2 cellular contexts compared by ENCODE assay signal in genomic region chr14:39141623-39142022, GRCh38.
TF ChIP-seq lines count a peak whose summit lies in the region.

No MANE protein-coding gene starts in this region.

TF ChIP-seq in K562, 482 proteins besides CTCF, POLR2A, EP300 and RAD21:
- TF ChIP-seq ZBTB7A (IDR thresholded peaks at IDR 0.05; ENCODE audit: borderline replicate concordance, control insufficient read depth, low read depth, low read length) (0 out of 2 replicates have a peak, but pooled peaks have one; percentile 16), ZFP36 (IDR thresholded peaks at IDR 0.05; ENCODE audit: low read depth, low read length, partially characterized antibody) (peak; percentile 82)

TF ChIP-seq in HepG2, 621 proteins besides CTCF, POLR2A, EP300 and RAD21:
- 0 out of 2 replicates have a peak, but pooled peaks have one; percentile 29 for TF ChIP-seq PAF1 (CRISPR knock-in tag; IDR thresholded peaks at IDR 0.05)
- TF ChIP-seq, protein P1, sequence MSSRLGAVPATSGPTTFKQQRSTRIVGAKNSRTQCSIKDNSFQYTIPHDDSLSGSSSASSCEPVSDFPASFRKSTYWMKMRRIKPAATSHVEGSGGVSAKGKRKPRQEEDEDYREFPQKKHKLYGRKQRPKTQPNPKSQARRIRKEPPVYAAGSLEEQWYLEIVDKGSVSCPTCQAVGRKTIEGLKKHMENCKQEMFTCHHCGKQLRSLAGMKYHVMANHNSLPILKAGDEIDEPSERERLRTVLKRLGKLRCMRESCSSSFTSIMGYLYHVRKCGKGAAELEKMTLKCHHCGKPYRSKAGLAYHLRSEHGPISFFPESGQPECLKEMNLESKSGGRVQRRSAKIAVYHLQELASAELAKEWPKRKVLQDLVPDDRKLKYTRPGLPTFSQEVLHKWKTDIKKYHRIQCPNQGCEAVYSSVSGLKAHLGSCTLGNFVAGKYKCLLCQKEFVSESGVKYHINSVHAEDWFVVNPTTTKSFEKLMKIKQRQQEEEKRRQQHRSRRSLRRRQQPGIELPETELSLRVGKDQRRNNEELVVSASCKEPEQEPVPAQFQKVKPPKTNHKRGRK (CRISPR knock-in tag; IDR thresholded peaks at IDR 0.05), result 0 out of 2 replicates have a peak, but pooled peaks have one; percentile 24
- TF ChIP-seq ZNF280B (CRISPR knock-in tag; IDR thresholded peaks at IDR 0.05; ENCODE audit: borderline replicate concordance), result 0 out of 2 replicates have a peak, but pooled peaks have one; percentile 26
- TF ChIP-seq ZNF160 (CRISPR knock-in tag; IDR thresholded peaks at IDR 0.05), result 0 out of 2 replicates have a peak, but pooled peaks have one; percentile 12
- 0 out of 2 replicates have a peak, but pooled peaks have one; percentile 42 for TF ChIP-seq ZFP41 (CRISPR knock-in tag; IDR thresholded peaks at IDR 0.05; ENCODE audit: borderline replicate concordance)
- TF ChIP-seq ZNF225 (CRISPR knock-in tag; IDR thresholded peaks at IDR 0.05), result 0 out of 2 replicates have a peak, but pooled peaks have one; percentile 29
- TF ChIP-seq, protein P2, sequence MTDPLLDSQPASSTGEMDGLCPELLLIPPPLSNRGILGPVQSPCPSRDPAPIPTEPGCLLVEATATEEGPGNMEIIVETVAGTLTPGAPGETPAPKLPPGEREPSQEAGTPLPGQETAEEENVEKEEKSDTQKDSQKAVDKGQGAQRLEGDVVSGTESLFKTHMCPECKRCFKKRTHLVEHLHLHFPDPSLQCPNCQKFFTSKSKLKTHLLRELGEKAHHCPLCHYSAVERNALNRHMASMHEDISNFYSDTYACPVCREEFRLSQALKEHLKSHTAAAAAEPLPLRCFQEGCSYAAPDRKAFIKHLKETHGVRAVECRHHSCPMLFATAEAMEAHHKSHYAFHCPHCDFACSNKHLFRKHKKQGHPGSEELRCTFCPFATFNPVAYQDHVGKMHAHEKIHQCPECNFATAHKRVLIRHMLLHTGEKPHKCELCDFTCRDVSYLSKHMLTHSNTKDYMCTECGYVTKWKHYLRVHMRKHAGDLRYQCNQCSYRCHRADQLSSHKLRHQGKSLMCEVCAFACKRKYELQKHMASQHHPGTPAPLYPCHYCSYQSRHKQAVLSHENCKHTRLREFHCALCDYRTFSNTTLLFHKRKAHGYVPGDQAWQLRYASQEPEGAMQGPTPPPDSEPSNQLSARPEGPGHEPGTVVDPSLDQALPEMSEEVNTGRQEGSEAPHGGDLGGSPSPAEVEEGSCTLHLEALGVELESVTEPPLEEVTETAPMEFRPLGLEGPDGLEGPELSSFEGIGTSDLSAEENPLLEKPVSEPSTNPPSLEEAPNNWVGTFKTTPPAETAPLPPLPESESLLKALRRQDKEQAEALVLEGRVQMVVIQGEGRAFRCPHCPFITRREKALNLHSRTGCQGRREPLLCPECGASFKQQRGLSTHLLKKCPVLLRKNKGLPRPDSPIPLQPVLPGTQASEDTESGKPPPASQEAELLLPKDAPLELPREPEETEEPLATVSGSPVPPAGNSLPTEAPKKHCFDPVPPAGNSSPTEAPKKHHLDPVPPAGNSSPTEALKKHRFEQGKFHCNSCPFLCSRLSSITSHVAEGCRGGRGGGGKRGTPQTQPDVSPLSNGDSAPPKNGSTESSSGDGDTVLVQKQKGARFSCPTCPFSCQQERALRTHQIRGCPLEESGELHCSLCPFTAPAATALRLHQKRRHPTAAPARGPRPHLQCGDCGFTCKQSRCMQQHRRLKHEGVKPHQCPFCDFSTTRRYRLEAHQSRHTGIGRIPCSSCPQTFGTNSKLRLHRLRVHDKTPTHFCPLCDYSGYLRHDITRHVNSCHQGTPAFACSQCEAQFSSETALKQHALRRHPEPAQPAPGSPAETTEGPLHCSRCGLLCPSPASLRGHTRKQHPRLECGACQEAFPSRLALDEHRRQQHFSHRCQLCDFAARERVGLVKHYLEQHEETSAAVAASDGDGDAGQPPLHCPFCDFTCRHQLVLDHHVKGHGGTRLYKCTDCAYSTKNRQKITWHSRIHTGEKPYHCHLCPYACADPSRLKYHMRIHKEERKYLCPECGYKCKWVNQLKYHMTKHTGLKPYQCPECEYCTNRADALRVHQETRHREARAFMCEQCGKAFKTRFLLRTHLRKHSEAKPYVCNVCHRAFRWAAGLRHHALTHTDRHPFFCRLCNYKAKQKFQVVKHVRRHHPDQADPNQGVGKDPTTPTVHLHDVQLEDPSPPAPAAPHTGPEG (CRISPR knock-in tag; IDR thresholded peaks at IDR 0.05), result 0 out of 2 replicates have a peak, but pooled peaks have one; percentile 1
- TF ChIP-seq HOXA3 (CRISPR knock-in tag; IDR thresholded peaks at IDR 0.05), result 0 out of 2 replicates have a peak, but pooled peaks have one; percentile 26
